Comparison of ENCODE assay signal across 32 cellular contexts in genomic region chr12:4369548-4369947, GRCh38. TPM values are rescaled to one million over a fixed set of nuclear protein-coding genes. Genes with fewer than 3 reads are reported as not detected.
"Had no signal": no experiment of that assay in that cellular context is flagged by ENCODE, and none has a peak within 500 bp of the region (broad histone marks: within the 10 kb centered on the region; RNA-seq: fewer than 3 reads in every experiment).

No MANE protein-coding gene starts in this region.

- H3K9me3 ChIP-seq: stomach, suprapubic skin, testis, thoracic aorta, thyroid gland, tibial artery, tibial nerve, transverse colon, upper lobe of left lung, upper lobe of right lung, uterus, vagina had no signal

- H3K4me1 ChIP-seq: stomach, suprapubic skin, testis, thyroid gland, tibial artery, tibial nerve, transverse colon, upper lobe of left lung, upper lobe of right lung, uterus, vagina had no signal

- H3K4me3 ChIP-seq: stomach, suprapubic skin, testis, thoracic aorta, thyroid gland, tibial artery, tibial nerve, transverse colon, upper lobe of left lung, upper lobe of right lung, uterus, vagina had no signal

- H3K27ac ChIP-seq: stomach, suprapubic skin, testis, thoracic aorta, thyroid gland, tibial artery, tibial nerve, transverse colon, upper lobe of left lung, upper lobe of right lung, uterus, vagina had no signal

- H3K4me1 Mint-ChIP-seq: stimulated activated effector memory CD8-positive, alpha-beta T cell treated with anti-CD3 and anti-CD28 coated beads, Interleukin-12 subunit alpha, Interleukin-12 subunit beta, amount 100 ng/mL, for 72 hours; stimulated activated memory B cell treated with anti-CD40 and anti-IgM and Interleukin-4, amounts not matched to agents 10 μg/mL and 1 μg/mL and 100 μg/mL, for 72 hours; stimulated activated naive B cell treated with anti-CD40 and anti-IgM and Interleukin-4, amounts not matched to agents 10 μg/mL and 1 μg/mL and 100 μg/mL, for 72 hours; stimulated activated naive CD8-positive, alpha-beta T cell treated with anti-CD3 and anti-CD28 coated beads, Interleukin-15, amount 100 ng/mL, for 72 hours had no signal

- FAIRE-seq: urothelium cell line had no signal

- DNase-seq: stimulated activated CD4-positive, alpha-beta T cell treated with anti-CD3 and anti-CD28 coated beads, Interleukin-2, amount 100 ng/mL, for 48 hours; stimulated activated CD4-positive, alpha-beta T cell treated with anti-CD3 and anti-CD28 coated beads, Interleukin-4, amount 100 ng/mL, for 1 hour; stimulated activated CD4-positive, alpha-beta T cell treated with anti-CD3 and anti-CD28 coated beads, Interleukin-4, amount 100 ng/mL, for 24 hours; stimulated activated CD4-positive, alpha-beta T cell treated with anti-CD3 and anti-CD28 coated beads, Interleukin-4, amount 100 ng/mL, for 4 hours; stimulated activated CD8-positive, alpha-beta memory T cell treated with anti-CD3 and anti-CD28 coated beads, Interleukin-4, amount 100 ng/mL, for 48 hours; stimulated activated naive B cell treated with anti-CD40 and anti-IgM and Interleukin-4, amounts not matched to agents 10 μg/mL and 1 μg/mL and 100 μg/mL, for 72 hours; stimulated activated naive CD4-positive, alpha-beta T cell; stimulated activated naive CD4-positive, alpha-beta T cell treated with Interleukin-2 at 50 U/mL for 16 hours; stimulated activated naive CD8-positive, alpha-beta T cell treated with anti-CD3 and anti-CD28 coated beads, Interleukin-15, amount 100 ng/mL, for 72 hours; stimulated activated naive CD8-positive, alpha-beta T cell treated with anti-CD3 and anti-CD28 coated beads, Interleukin-15, Interleukin-2, amounts not matched to agents 100 U/mL and 50 U/mL, for 24 hours; stomach; substantia nigra; testis; thyroid gland; tibial artery; transverse colon; trophoblast cell; upper lobe of right lung; uterus had no signal

- H3K4me3 Mint-ChIP-seq: stimulated activated effector memory CD8-positive, alpha-beta T cell treated with anti-CD3 and anti-CD28 coated beads, Interleukin-12 subunit alpha, Interleukin-12 subunit beta, amount 100 ng/mL, for 72 hours; stimulated activated memory B cell treated with anti-CD40 and anti-IgM and Interleukin-4, amounts not matched to agents 10 μg/mL and 1 μg/mL and 100 μg/mL, for 72 hours; stimulated activated naive B cell treated with anti-CD40 and anti-IgM and Interleukin-4, amounts not matched to agents 10 μg/mL and 1 μg/mL and 100 μg/mL, for 72 hours; stimulated activated naive CD8-positive, alpha-beta T cell treated with anti-CD3 and anti-CD28 coated beads, Interleukin-15, amount 100 ng/mL, for 72 hours; stimulated activated naive CD8-positive, alpha-beta T cell treated with anti-CD3 and anti-CD28 coated beads, Interleukin-15, Interleukin-2, amounts not matched to agents 100 ng/mL and 50 ng/mL, for 24 hours; type B pancreatic cell had no signal

- H3K27ac Mint-ChIP-seq: stimulated activated effector memory CD8-positive, alpha-beta T cell treated with anti-CD3 and anti-CD28 coated beads, Interleukin-12 subunit alpha, Interleukin-12 subunit beta, amount 100 ng/mL, for 72 hours; stimulated activated memory B cell treated with anti-CD40 and anti-IgM and Interleukin-4, amounts not matched to agents 10 μg/mL and 1 μg/mL and 100 μg/mL, for 72 hours; stimulated activated naive B cell treated with anti-CD40 and anti-IgM and Interleukin-4, amounts not matched to agents 10 μg/mL and 1 μg/mL and 100 μg/mL, for 72 hours; stimulated activated naive CD8-positive, alpha-beta T cell treated with anti-CD3 and anti-CD28 coated beads, Interleukin-15, amount 100 ng/mL, for 72 hours; stimulated activated naive CD8-positive, alpha-beta T cell treated with anti-CD3 and anti-CD28 coated beads, Interleukin-15, Interleukin-2, amounts not matched to agents 100 ng/mL and 50 ng/mL, for 24 hours; type B pancreatic cell had no signal

- H3K36me3 ChIP-seq: stomach, suprapubic skin, thoracic aorta, thyroid gland, tibial artery, tibial nerve, transverse colon, upper lobe of left lung, upper lobe of right lung, uterus, vagina had no signal

- H3K9me3 Mint-ChIP-seq: stimulated activated effector memory CD8-positive, alpha-beta T cell treated with anti-CD3 and anti-CD28 coated beads, Interleukin-12 subunit alpha, Interleukin-12 subunit beta, amount 100 ng/mL, for 72 hours; stimulated activated memory B cell treated with anti-CD40 and anti-IgM and Interleukin-4, amounts not matched to agents 10 μg/mL and 1 μg/mL and 100 μg/mL, for 72 hours; stimulated activated naive B cell treated with anti-CD40 and anti-IgM and Interleukin-4, amounts not matched to agents 10 μg/mL and 1 μg/mL and 100 μg/mL, for 72 hours; stimulated activated naive CD8-positive, alpha-beta T cell treated with anti-CD3 and anti-CD28 coated beads, Interleukin-15, amount 100 ng/mL, for 72 hours; stimulated activated naive CD8-positive, alpha-beta T cell treated with anti-CD3 and anti-CD28 coated beads, Interleukin-15, Interleukin-2, amounts not matched to agents 100 ng/mL and 50 ng/mL, for 24 hours; type B pancreatic cell had no signal

- H3K27me3 ChIP-seq: testis, thyroid gland, tibial artery, tibial nerve, upper lobe of left lung, upper lobe of right lung, uterus, vagina had no signal

- H3K36me3 Mint-ChIP-seq: stimulated activated effector memory CD8-positive, alpha-beta T cell treated with anti-CD3 and anti-CD28 coated beads, Interleukin-12 subunit alpha, Interleukin-12 subunit beta, amount 100 ng/mL, for 72 hours; stimulated activated memory B cell treated with anti-CD40 and anti-IgM and Interleukin-4, amounts not matched to agents 10 μg/mL and 1 μg/mL and 100 μg/mL, for 72 hours; stimulated activated naive B cell treated with anti-CD40 and anti-IgM and Interleukin-4, amounts not matched to agents 10 μg/mL and 1 μg/mL and 100 μg/mL, for 72 hours; type B pancreatic cell had no signal

RNA-seq across cellular contexts. Expression of gene FGF23, which starts 10.0 kb away (rescaled TPM):
- total RNA-seq: stomach, suprapubic skin, temporal lobe, testis, thoracic aorta, thyroid gland, tibial nerve, transverse colon, upper lobe of left lung, upper lobe of right lung, ureter, urinary bladder, uterus, vagina had no signal
- polyA plus RNA-seq: stomach, urinary bladder had no signal
